ENCODE assay signal across 31 cellular contexts in genomic region chr20:50813101-50813643, GRCh38. TPM values are rescaled to one million over a fixed set of nuclear protein-coding genes. Genes with fewer than 3 reads are reported as not detected.
DNase-seq lines count a peak whose midpoint lies in the region; ATAC-seq, FAIRE-seq and TF ChIP-seq lines count a peak whose summit lies in the region.
"Had no signal": no experiment of that assay in that cellular context is flagged by ENCODE, and none has a peak within 500 bp of the region (broad histone marks: within the 10 kb centered on the region; RNA-seq: fewer than 3 reads in every experiment).

No MANE protein-coding gene starts in this region.

- DNase-seq in activated CD8-positive, alpha-beta memory T cell treated with anti-CD3 and anti-CD28 coated beads, Interleukin-2, amount 10 ng/mL, durations not matched to agents 7 days and 5 days: no peak
- no peak for DNase-seq in activated CD8-positive, alpha-beta memory T cell treated with anti-CD3 and anti-CD28 coated beads, Interleukin-2, amount 50 U/mL, for 4 hours
- DNase-seq in HTR-8/SVneo (ENCODE audit: insufficient read length, low spot score): no peak
- no peak for DNase-seq in activated naive CD8-positive, alpha-beta T cell treated with anti-CD3 and anti-CD28 coated beads, Interleukin-2, amount 50 U/mL, for 24 hours
- DNase-seq in T-helper 1 cell: no peak
- DNase-seq: activated CD4-positive, alpha-beta T cell treated with anti-CD3 and anti-CD28 coated beads, Interleukin-2, amount 50 U/mL, for 4 hours; activated gamma-delta T cell treated with Interleukin-2 at 50 U/mL for 16 hours; anterior cingulate cortex; COR-L47; cortex of kidney; GF-D8; HCEC 1CT; islet precursor cell; mucosa of descending colon; NCI-H1105 treated with DMSO at 0.1 percent for 48 hours; NCI-H2029 treated with DMSO at 0.1 percent for 48 hours; NCI-H345; NCI-H82; sigmoid colon; SK-N-SH; stomach; tibial artery; WERI-Rb-1 had no signal

- TF ChIP-seq POLR2A in gastroesophageal sphincter (IDR thresholded peaks at IDR 0.05): no peak

- CTCF ChIA-PET in activated CD8-positive, alpha-beta memory T cell treated with anti-CD3 and anti-CD28 coated beads, Interleukin-2, amount 10 ng/mL, durations not matched to agents 7 days and 5 days (lab: Charles Lee): interaction anchor here (0.6 to 5.1 kb wide), 2 partner anchors 19 to 23 kb away, joined by 3 to 37 read pairs; partner anchors contain the start of gene BCAS4

- H3K4me1 Mint-ChIP-seq in activated CD8-positive, alpha-beta memory T cell treated with anti-CD3 and anti-CD28 coated beads, Interleukin-2, amount 10 ng/mL, durations not matched to agents 7 days and 5 days: peaks cover 63% of the 10 kb centered on the region
- H3K4me1 Mint-ChIP-seq in activated naive CD8-positive, alpha-beta T cell treated with anti-CD3 and anti-CD28 coated beads, Interleukin-2, amount 50 U/mL, for 24 hours: peaks cover 69% of the 10 kb centered on the region
- H3K4me1 Mint-ChIP-seq in stimulated activated memory B cell treated with anti-CD40 and anti-IgM and Interleukin-4, amounts not matched to agents 10 μg/mL and 1 μg/mL and 100 μg/mL, for 72 hours: peaks cover 84% of the 10 kb centered on the region

- H3K9me3 ChIP-seq in gastroesophageal sphincter: no peaks in the 10 kb centered on the region
- H3K9me3 ChIP-seq: mucosa of descending colon, sigmoid colon, SK-N-SH, stomach, tibial artery had no signal

- peak; percentile 13 for FAIRE-seq in HTR-8/SVneo (lab: Jason Lieb, UNC)
- FAIRE-seq: HepG2 had no signal

- peaks cover 0 to 27% (median 0%) of the 10 kb centered on the region in 3 donors for H3K4me1 ChIP-seq in gastroesophageal sphincter

- peaks cover 26% of the 10 kb centered on the region for H3K36me3 Mint-ChIP-seq in activated CD8-positive, alpha-beta memory T cell treated with anti-CD3 and anti-CD28 coated beads, Interleukin-2, amount 10 ng/mL, durations not matched to agents 7 days and 5 days
- peaks cover 1% of the 10 kb centered on the region for H3K36me3 Mint-ChIP-seq in activated naive CD8-positive, alpha-beta T cell treated with anti-CD3 and anti-CD28 coated beads, Interleukin-2, amount 50 U/mL, for 24 hours (ENCODE audit: low read depth)
- peaks cover 31% of the 10 kb centered on the region for H3K36me3 Mint-ChIP-seq in stimulated activated memory B cell treated with anti-CD40 and anti-IgM and Interleukin-4, amounts not matched to agents 10 μg/mL and 1 μg/mL and 100 μg/mL, for 72 hours

- no peak for TF ChIP-seq EP300 in gastroesophageal sphincter (IDR thresholded peaks at IDR 0.05)

- H3K27ac Mint-ChIP-seq in activated CD8-positive, alpha-beta memory T cell treated with anti-CD3 and anti-CD28 coated beads, Interleukin-2, amount 10 ng/mL, durations not matched to agents 7 days and 5 days: peak overlapping the region; percentile 1
- H3K27ac Mint-ChIP-seq in activated naive CD8-positive, alpha-beta T cell treated with anti-CD3 and anti-CD28 coated beads, Interleukin-2, amount 50 U/mL, for 24 hours: peak overlapping the region; percentile 46
- peak overlapping the region; percentile 95 for H3K27ac Mint-ChIP-seq in stimulated activated memory B cell treated with anti-CD40 and anti-IgM and Interleukin-4, amounts not matched to agents 10 μg/mL and 1 μg/mL and 100 μg/mL, for 72 hours
- H3K27ac Mint-ChIP-seq: progenitor cell of endocrine pancreas; T-helper 2 cell treated with Interferon-gamma antibody and Interleukin-4, amounts not matched to agents 5 μg/mL and 100 μg/mL, for 36 hours had no signal

- no peak for TF ChIP-seq CTCF in gastroesophageal sphincter (IDR thresholded peaks at IDR 0.05)

- no peak for ATAC-seq in activated CD8-positive, alpha-beta memory T cell treated with anti-CD3 and anti-CD28 coated beads, Interleukin-2, amount 10 ng/mL, durations not matched to agents 7 days and 5 days
- no peak for ATAC-seq in activated naive CD8-positive, alpha-beta T cell treated with anti-CD3 and anti-CD28 coated beads, Interleukin-2, amount 50 U/mL, for 24 hours
- no peak for ATAC-seq in stimulated activated memory B cell treated with anti-CD40 and anti-IgM and Interleukin-4, amounts not matched to agents 10 μg/mL and 1 μg/mL and 100 μg/mL, for 72 hours
- ATAC-seq in gastroesophageal sphincter (no peak), HG03095 (IDR thresholded peaks at IDR 0.05; ENCODE audit: unreplicated experiment) (no peak)
- ATAC-seq: HepG2, mucosa of descending colon had no signal

- 90 to 96% methylated on average over 8 to 10 of the region's 10 CpGs for WGBS in gastroesophageal sphincter (ENCODE audit: low coverage in 1 of 2), 2 donors

- no peaks in the 10 kb centered on the region for H3K36me3 ChIP-seq in gastroesophageal sphincter
- H3K36me3 ChIP-seq: cardiac muscle cell, sigmoid colon, stomach, tibial artery, WERI-Rb-1 had no signal

- no peak overlapping the region for H3K27ac ChIP-seq in gastroesophageal sphincter
- H3K27ac ChIP-seq: cardiac muscle cell, HL-60, sigmoid colon, stomach, tibial artery, WERI-Rb-1 had no signal

- H3K27me3 ChIP-seq in gastroesophageal sphincter: no peaks in the 10 kb centered on the region
- H3K27me3 ChIP-seq: cardiac muscle cell, sigmoid colon, stomach, tibial artery had no signal

- no peaks in the 10 kb centered on the region for H3K27me3 Mint-ChIP-seq in activated CD8-positive, alpha-beta memory T cell treated with anti-CD3 and anti-CD28 coated beads, Interleukin-2, amount 10 ng/mL, durations not matched to agents 7 days and 5 days
- H3K27me3 Mint-ChIP-seq in activated naive CD8-positive, alpha-beta T cell treated with anti-CD3 and anti-CD28 coated beads, Interleukin-2, amount 50 U/mL, for 24 hours: no peaks in the 10 kb centered on the region
- H3K27me3 Mint-ChIP-seq in stimulated activated memory B cell treated with anti-CD40 and anti-IgM and Interleukin-4, amounts not matched to agents 10 μg/mL and 1 μg/mL and 100 μg/mL, for 72 hours: no peaks in the 10 kb centered on the region
- H3K27me3 Mint-ChIP-seq: progenitor cell of endocrine pancreas had no signal

- H3K4me3 ChIP-seq in gastroesophageal sphincter: no peak overlapping the region
- H3K4me3 ChIP-seq: cardiac muscle cell, mucosa of descending colon, sigmoid colon, stomach, tibial artery had no signal

- H3K9me3 Mint-ChIP-seq in activated CD8-positive, alpha-beta memory T cell treated with anti-CD3 and anti-CD28 coated beads, Interleukin-2, amount 10 ng/mL, durations not matched to agents 7 days and 5 days (ENCODE audit: low read depth): no peaks in the 10 kb centered on the region
- no peaks in the 10 kb centered on the region for H3K9me3 Mint-ChIP-seq in activated naive CD8-positive, alpha-beta T cell treated with anti-CD3 and anti-CD28 coated beads, Interleukin-2, amount 50 U/mL, for 24 hours
- peaks cover 8% of the 10 kb centered on the region for H3K9me3 Mint-ChIP-seq in stimulated activated memory B cell treated with anti-CD40 and anti-IgM and Interleukin-4, amounts not matched to agents 10 μg/mL and 1 μg/mL and 100 μg/mL, for 72 hours
- H3K9me3 Mint-ChIP-seq: T-helper 2 cell treated with Interferon-gamma antibody and Interleukin-4, amounts not matched to agents 5 μg/mL and 100 μg/mL, for 36 hours had no signal

- no peak overlapping the region for H3K4me3 Mint-ChIP-seq in activated CD8-positive, alpha-beta memory T cell treated with anti-CD3 and anti-CD28 coated beads, Interleukin-2, amount 10 ng/mL, durations not matched to agents 7 days and 5 days
- no peak overlapping the region for H3K4me3 Mint-ChIP-seq in activated naive CD8-positive, alpha-beta T cell treated with anti-CD3 and anti-CD28 coated beads, Interleukin-2, amount 50 U/mL, for 24 hours
- H3K4me3 Mint-ChIP-seq in stimulated activated memory B cell treated with anti-CD40 and anti-IgM and Interleukin-4, amounts not matched to agents 10 μg/mL and 1 μg/mL and 100 μg/mL, for 72 hours: peak overlapping the region; percentile 15
- H3K4me3 Mint-ChIP-seq: T-helper 2 cell treated with Interferon-gamma antibody and Interleukin-4, amounts not matched to agents 5 μg/mL and 100 μg/mL, for 36 hours had no signal

RNA-seq across cellular contexts. Expression of gene BCAS4, which starts 18.3 kb away (rescaled TPM):
- total RNA-seq in activated CD8-positive, alpha-beta memory T cell treated with anti-CD3 and anti-CD28 coated beads, Interleukin-2, amount 10 ng/mL, durations not matched to agents 7 days and 5 days: 10 to 100 TPM; 37.6 to 44.8 TPM
- total RNA-seq in gastroesophageal sphincter: 10 to 100 TPM in 1 of 4 donors, 1 to 10 TPM in 3; 4.4 to 18.7 (median 4.7) TPM

Comparison
In these comparisons a context has a peak if more than half of its experiments do, and no peak if none do; other contexts are left out.
1. H3K27ac Mint-ChIP-seq: peak in every context shown above with its lines; median percentile 95 in stimulated activated memory B cell treated with anti-CD40 and anti-IgM and Interleukin-4, amounts not matched to agents 10 μg/mL and 1 μg/mL and 100 μg/mL, for 72 hours; 46 in activated naive CD8-positive, alpha-beta T cell treated with anti-CD3 and anti-CD28 coated beads, Interleukin-2, amount 50 U/mL, for 24 hours; 1 in activated CD8-positive, alpha-beta memory T cell treated with anti-CD3 and anti-CD28 coated beads, Interleukin-2, amount 10 ng/mL, durations not matched to agents 7 days and 5 days.